2 cellular contexts compared by ENCODE assay signal in genomic region chr15:83435782-83436181, GRCh38.
TF ChIP-seq lines count a peak whose summit lies in the region.

No MANE protein-coding gene starts in this region.

TF ChIP-seq in GM23338, 12 proteins besides CTCF, POLR2A, EP300 and RAD21:
- no peak for TF ChIP-seq REST (IDR thresholded peaks at IDR 0.05; ENCODE audit: unreplicated experiment)
- TF ChIP-seq STAT1 (IDR thresholded peaks at IDR 0.05; ENCODE audit: unreplicated experiment): no peak
- no peak for TF ChIP-seq ZNF114 (CRISPR knock-in tag; IDR thresholded peaks at IDR 0.05)
- TF ChIP-seq POLR2AphosphoS5 (IDR thresholded peaks at IDR 0.05; ENCODE audit: low read depth): no peak
- no peak for TF ChIP-seq ETS1 (IDR thresholded peaks at IDR 0.05)
- no peak for TF ChIP-seq EZH2 (IDR thresholded peaks at IDR 0.05; ENCODE audit: low read depth, unreplicated experiment)
- TF ChIP-seq ZNF331 (CRISPR knock-in tag; IDR thresholded peaks at IDR 0.05; ENCODE audit: low read depth): no peak
- no peak for TF ChIP-seq ZNF462 (CRISPR knock-in tag; IDR thresholded peaks at IDR 0.05)
- TF ChIP-seq EZH2phosphoT487 (IDR thresholded peaks at IDR 0.05; ENCODE audit: unreplicated experiment): no peak
- TF ChIP-seq NANOG (IDR thresholded peaks at IDR 0.05; ENCODE audit: borderline replicate concordance): no peak
- TF ChIP-seq JUNB (IDR thresholded peaks at IDR 0.05; ENCODE audit: unreplicated experiment): no peak

TF ChIP-seq in H1, 55 proteins besides CTCF, POLR2A, EP300 and RAD21:
- TF ChIP-seq SP4 (IDR thresholded peaks at IDR 0.05; ENCODE audit: low read length) (no peak), CEBPB (IDR thresholded peaks at IDR 0.05; ENCODE audit: low read depth, low read length) (peak; percentile 84)
